12 cellular contexts compared by ENCODE assay signal in genomic region chr4:74451214-74451661, GRCh38. TPM values are rescaled to one million over a fixed set of nuclear protein-coding genes. Genes with fewer than 3 reads are reported as not detected.
DNase-seq lines count a peak whose midpoint lies in the region; ATAC-seq and TF ChIP-seq lines count a peak whose summit lies in the region.
"Had no signal": no experiment of that assay in that cellular context is flagged by ENCODE, and none has a peak within 500 bp of the region (broad histone marks: within the 10 kb centered on the region; RNA-seq: fewer than 3 reads in every experiment).

No MANE protein-coding gene starts in this region.

- H3K4me2 ChIP-seq in osteoblast (ENCODE audit: insufficient read depth, low read length): peak overlapping the region; percentile 48

- ATAC-seq in GM19395 (IDR thresholded peaks at IDR 0.05; ENCODE audit: unreplicated experiment): no peak
- ATAC-seq: activated CD4-positive, alpha-beta T cell treated with anti-CD3 and anti-CD28 coated beads for 36 hours had no signal

- H3K4me3 Mint-ChIP-seq in chondrocyte (ENCODE audit: unreplicated experiment): no peak overlapping the region
- H3K4me3 Mint-ChIP-seq: activated CD4-positive, alpha-beta T cell treated with anti-CD3 and anti-CD28 coated beads for 36 hours had no signal

- no peaks in the 10 kb centered on the region for H3K79me2 ChIP-seq in osteoblast (ENCODE audit: insufficient read depth, low read length)

- H2AFZ ChIP-seq in osteoblast (ENCODE audit: low read length): no peak overlapping the region

- TF ChIP-seq CTCF in epithelial cell of esophagus (IDR thresholded peaks at IDR 0.05; ENCODE audit: insufficient read depth, low read depth, low read length, missing control alignments) (no peak), osteoblast (IDR thresholded peaks at IDR 0.05; ENCODE audit: extremely low read depth, low read depth, low read length) (no peak), chondrocyte (IDR thresholded peaks at IDR 0.05) (no peak)

- no peaks in the 10 kb centered on the region for H3K9me3 Mint-ChIP-seq in chondrocyte (ENCODE audit: low read depth)

- H3K27ac ChIP-seq in osteoblast (ENCODE audit: low read depth, low read length): peak overlapping the region; percentile 13
- H3K27ac ChIP-seq: stomach had no signal

- H3K9me3 ChIP-seq in osteoblast (ENCODE audit: low read depth, low read length): no peaks in the 10 kb centered on the region
- H3K9me3 ChIP-seq: stomach had no signal

- no peaks in the 10 kb centered on the region for H3K27me3 ChIP-seq in osteoblast (ENCODE audit: insufficient read depth, low read length)
- H3K27me3 ChIP-seq: stomach had no signal

- H3K27ac Mint-ChIP-seq in chondrocyte (ENCODE audit: unreplicated experiment): no peak overlapping the region
- H3K27ac Mint-ChIP-seq: activated CD4-positive, alpha-beta T cell treated with anti-CD3 and anti-CD28 coated beads for 36 hours had no signal

- peaks cover 22% of the 10 kb centered on the region for H3K4me1 ChIP-seq in osteoblast (ENCODE audit: insufficient read depth, low read length)

- peaks cover 3% of the 10 kb centered on the region for H3K27me3 Mint-ChIP-seq in chondrocyte (ENCODE audit: low read depth)
- H3K27me3 Mint-ChIP-seq: activated CD4-positive, alpha-beta T cell treated with anti-CD3 and anti-CD28 coated beads for 36 hours had no signal

- no peaks in the 10 kb centered on the region for H4K20me1 ChIP-seq in osteoblast (ENCODE audit: insufficient read depth, low read length)

- no peak overlapping the region for H3K4me3 ChIP-seq in epithelial cell of esophagus (ENCODE audit: low read length)
- H3K4me3 ChIP-seq in osteoblast (ENCODE audit: insufficient read depth, low read length): no peak overlapping the region
- H3K4me3 ChIP-seq: stomach had no signal

- H3K4me1 Mint-ChIP-seq in chondrocyte (ENCODE audit: low read depth): peaks cover 13% of the 10 kb centered on the region
- H3K4me1 Mint-ChIP-seq: activated CD4-positive, alpha-beta T cell treated with anti-CD3 and anti-CD28 coated beads for 36 hours had no signal

- peaks cover 2% of the 10 kb centered on the region for H3K36me3 Mint-ChIP-seq in chondrocyte (ENCODE audit: low read depth)

- DNase-seq in GM03348 (ENCODE audit: low spot score) (peak; percentile 44), NOMO-1 treated with dmso at 0.1 percent for 144 hours (lab: John Stamatoyannopoulos, UW; ENCODE audit: unreplicated experiment) (peak; percentile 3), epithelial cell of esophagus (ENCODE audit: low read depth) (peak; percentile 70), osteoblast (ENCODE audit: insufficient read length, low spot score, missing footprints) (peak; percentile 74), chondrocyte (ENCODE audit: low spot score) (no peak), NCI-H446 treated with DMSO at 0.1 percent for 48 hours (lab: John Stamatoyannopoulos, UW) (no peak), NCI-H2196 treated with DMSO at 0.1 percent for 48 hours (lab: John Stamatoyannopoulos, UW; ENCODE audit: unreplicated experiment) (no peak)
- DNase-seq: activated CD4-positive, alpha-beta T cell treated with anti-CD3 and anti-CD28 coated beads for 36 hours; NCI-H524; small intestine; stomach had no signal

- H3K36me3 ChIP-seq in osteoblast (ENCODE audit: insufficient read depth, low read length): no peaks in the 10 kb centered on the region
- H3K36me3 ChIP-seq: stomach had no signal

RNA-seq across cellular contexts. Expression of gene AREG, which starts 6.3 kb away (rescaled TPM):
- total RNA-seq in osteoblast (under 0.01 and 0.36 TPM in 2 replicates), chondrocyte (not detected in 3 replicates)

Comparison
In these comparisons a context has a peak if more than half of its experiments do, and no peak if none do; other contexts are left out.
1. DNase-seq: peak in GM03348 (single experiment), NOMO-1 treated with dmso at 0.1 percent for 144 hours (single experiment), epithelial cell of esophagus (single experiment) and osteoblast (single experiment); none in chondrocyte (single experiment), NCI-H446 treated with DMSO at 0.1 percent for 48 hours (single experiment) and NCI-H2196 treated with DMSO at 0.1 percent for 48 hours (single experiment).